ENCODE assay signal across 36 cellular contexts in the genomic region with DNA sequence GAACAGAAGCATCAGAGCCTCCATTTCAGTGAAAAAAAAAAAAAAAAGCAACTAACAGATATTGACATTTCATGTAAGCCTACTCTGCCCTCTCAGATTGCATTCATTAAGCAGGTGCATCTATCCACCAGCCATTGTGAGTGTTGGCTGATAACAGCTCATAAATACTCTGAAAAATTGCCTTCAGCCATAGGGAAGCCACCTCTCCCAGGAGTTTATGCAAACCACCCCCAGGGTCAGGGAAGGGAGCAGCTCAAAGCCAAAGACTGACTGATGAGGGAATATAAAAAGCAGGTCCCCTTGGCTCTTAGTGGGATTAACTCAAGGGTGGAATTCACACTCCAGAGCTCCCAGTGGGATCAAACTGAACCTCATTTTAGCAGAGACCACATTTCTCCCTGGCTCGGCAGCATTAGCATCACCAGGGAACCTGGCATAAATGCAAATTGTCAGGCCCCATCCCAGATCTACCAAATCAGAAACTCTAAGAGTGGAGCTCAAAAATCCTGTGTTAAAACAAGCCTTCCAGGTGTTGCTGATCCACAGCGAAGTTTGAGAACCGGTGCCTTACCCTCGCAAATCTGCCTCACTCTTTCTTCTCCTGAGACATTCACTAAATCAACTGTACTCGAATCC. TPM values are rescaled to one million over a fixed set of nuclear protein-coding genes. Genes with fewer than 3 reads are reported as not detected.
DNase-seq lines count a peak whose midpoint lies in the region; ATAC-seq, FAIRE-seq and TF ChIP-seq lines count a peak whose summit lies in the region.
"Had no signal": no experiment of that assay in that cellular context is flagged by ENCODE, and none has a peak within 500 bp of the region (broad histone marks: within the 10 kb centered on the region; RNA-seq: fewer than 3 reads in every experiment).

No MANE protein-coding gene starts in this region.

- H4K20me1 ChIP-seq in HepG2 (ENCODE audit: insufficient read depth, low read length) = peaks cover 4% of the 10 kb centered on the region

- H3K36me3 Mint-ChIP-seq in activated CD4-positive, alpha-beta T cell treated with anti-CD3 and anti-CD28 coated beads, Interleukin-2, amount 10 ng/mL, durations not matched to agents 7 days and 5 days (ENCODE audit: low read depth) = no peaks in the 10 kb centered on the region
- H3K36me3 Mint-ChIP-seq: activated naive CD4-positive, alpha-beta T cell treated with anti-CD3 and anti-CD28 coated beads, Interleukin-2, amount 10 ng/mL, durations not matched to agents 7 days and 5 days; immature natural killer cell; natural killer cell had no signal

- H3K27ac Mint-ChIP-seq in activated CD4-positive, alpha-beta T cell treated with anti-CD3 and anti-CD28 coated beads, Interleukin-2, amount 10 ng/mL, durations not matched to agents 7 days and 5 days = no peak overlapping the region
- H3K27ac Mint-ChIP-seq: activated CD4-positive, alpha-beta T cell treated with anti-CD3 and anti-CD28 coated beads for 36 hours; activated CD8-positive, alpha-beta T cell treated with anti-CD3 and anti-CD28 coated beads, Interleukin-2, amount 10 ng/mL, durations not matched to agents 7 days and 5 days; activated naive CD4-positive, alpha-beta T cell treated with anti-CD3 and anti-CD28 coated beads, Interleukin-2, amount 10 ng/mL, durations not matched to agents 7 days and 5 days; CD8-positive, alpha-beta memory T cell; dendritic cell treated with granulocyte-macrophage colony-stimulating factor and Interleukin-4, amounts not matched to agents 40 ng/mL and 50 ng/mL, for 4 days; endodermal cell; HFFc6; immature natural killer cell; natural killer cell had no signal

- peaks cover 19% of the 10 kb centered on the region for H3K27me3 Mint-ChIP-seq in activated CD4-positive, alpha-beta T cell treated with anti-CD3 and anti-CD28 coated beads, Interleukin-2, amount 10 ng/mL, durations not matched to agents 7 days and 5 days
- H3K27me3 Mint-ChIP-seq: activated CD4-positive, alpha-beta T cell treated with anti-CD3 and anti-CD28 coated beads for 36 hours had no signal

- no peaks in the 10 kb centered on the region for H3K27me3 ChIP-seq in HepG2 (ENCODE audit: control insufficient read depth in 1 of 2, insufficient read depth in 2 of 2, low read length in 2 of 2)
- no peaks in the 10 kb centered on the region for H3K27me3 ChIP-seq in right lobe of liver
- H3K27me3 ChIP-seq in dorsolateral prefrontal cortex = peaks cover 0 to 4% (median 0%) of the 10 kb centered on the region in 45 donors
- H3K27me3 ChIP-seq: thyroid gland, uterus had no signal

- no peak overlapping the region for H3K4me2 ChIP-seq in HepG2 (ENCODE audit: low read depth, low read length)

- no peaks in the 10 kb centered on the region for H3K9me3 Mint-ChIP-seq in activated CD4-positive, alpha-beta T cell treated with anti-CD3 and anti-CD28 coated beads, Interleukin-2, amount 10 ng/mL, durations not matched to agents 7 days and 5 days
- H3K9me3 Mint-ChIP-seq: activated naive CD4-positive, alpha-beta T cell treated with anti-CD3 and anti-CD28 coated beads, Interleukin-2, amount 10 ng/mL, durations not matched to agents 7 days and 5 days; CD8-positive, alpha-beta memory T cell; central memory CD8-positive, alpha-beta T cell; dendritic cell treated with granulocyte-macrophage colony-stimulating factor and Interleukin-4, amounts not matched to agents 40 ng/mL and 50 ng/mL, for 4 days; endodermal cell; HFFc6; immature natural killer cell; natural killer cell had no signal

- no peak overlapping the region for H3K4me3 ChIP-seq in HepG2 (replicated peaks in 1 of 3; ENCODE audit: insufficient read depth in 1 of 3, low read depth in 2 of 3, low read length in 3 of 3)
- no peak overlapping the region for H3K4me3 ChIP-seq in right lobe of liver
- no peak overlapping the region for H3K4me3 ChIP-seq in dorsolateral prefrontal cortex
- H3K4me3 ChIP-seq: adrenal gland, K562, prostate gland, thyroid gland, uterus had no signal

- H3K27ac ChIP-seq in HepG2 (ENCODE audit: extremely low read length, insufficient read depth, low read length) (no peak overlapping the region), right lobe of liver (no peak overlapping the region), dorsolateral prefrontal cortex (no peak overlapping the region)
- H3K27ac ChIP-seq: adrenal gland, prostate gland, thyroid gland, uterus had no signal

- CTCF ChIA-PET in HepG2 (lab: Yijun Ruan, JAX; ENCODE audit: low intra/inter-chr PET ratio, low total read pairs) = no interaction called here
- CTCF ChIA-PET in activated CD4-positive, alpha-beta T cell treated with anti-CD3 and anti-CD28 coated beads, Interleukin-2, amount 10 ng/mL, durations not matched to agents 7 days and 5 days (lab: Charles Lee) = no interaction called here

- TF ChIP-seq RAD21 in HepG2 (CRISPR knock-in tag; IDR thresholded peaks at IDR 0.05) = no peak

- TF ChIP-seq EP300 in HepG2 (IDR thresholded peaks at IDR 0.05; ENCODE audit: low read depth in 2 of 2, low read length in 2 of 2) = no peak
- no peak for TF ChIP-seq EP300 in HepG2 (CRISPR knock-in tag; IDR thresholded peaks at IDR 0.05; ENCODE audit: borderline replicate concordance)

- H3K4me1 Mint-ChIP-seq in activated CD4-positive, alpha-beta T cell treated with anti-CD3 and anti-CD28 coated beads, Interleukin-2, amount 10 ng/mL, durations not matched to agents 7 days and 5 days = no peaks in the 10 kb centered on the region
- H3K4me1 Mint-ChIP-seq: activated CD4-positive, alpha-beta T cell treated with anti-CD3 and anti-CD28 coated beads for 36 hours; activated naive CD4-positive, alpha-beta T cell treated with anti-CD3 and anti-CD28 coated beads, Interleukin-2, amount 10 ng/mL, durations not matched to agents 7 days and 5 days; CD8-positive, alpha-beta memory T cell; central memory CD8-positive, alpha-beta T cell; immature natural killer cell; natural killer cell had no signal

- peaks cover 53% of the 10 kb centered on the region for H3K4me1 ChIP-seq in HepG2 (ENCODE audit: insufficient read depth, low read length)
- H3K4me1 ChIP-seq in right lobe of liver = peaks cover 0 to 22% (median 0%) of the 10 kb centered on the region in 4 donors
- H3K4me1 ChIP-seq: adrenal gland, BE2C, prostate gland, thyroid gland, uterus had no signal

- ATAC-seq in HepG2 (no peak; the same call in 2 of the 3 replicates), right lobe of liver (no peak), HG03457 (IDR thresholded peaks at IDR 0.05; ENCODE audit: unreplicated experiment) (no peak)
- ATAC-seq: activated CD4-positive, alpha-beta T cell treated with anti-CD3 and anti-CD28 coated beads for 36 hours; activated CD8-positive, alpha-beta T cell treated with anti-CD3 and anti-CD28 coated beads, Interleukin-2, amount 10 ng/mL, durations not matched to agents 7 days and 5 days; K562; left colon; natural killer cell; Panc1 had no signal

- DNase-seq in HepG2 (ENCODE audit: low spot score) (no peak), right lobe of liver (no peak), NCI-H146 (lab: John Stamatoyannopoulos, UW) (peak; percentile 97), NCI-H69 (lab: John Stamatoyannopoulos, UW) (peak; percentile 47), dorsolateral prefrontal cortex (no peak)
- no peak for DNase-seq in activated CD4-positive, alpha-beta T cell treated with anti-CD3 and anti-CD28 coated beads, Interleukin-2, amount 10 ng/mL, durations not matched to agents 7 days and 5 days
- DNase-seq: activated CD4-positive, alpha-beta T cell treated with anti-CD3 and anti-CD28 coated beads for 36 hours; activated CD8-positive, alpha-beta T cell treated with anti-CD3 and anti-CD28 coated beads, Interleukin-2, amount 10 ng/mL, durations not matched to agents 7 days and 5 days; activated naive CD4-positive, alpha-beta T cell treated with anti-CD3 and anti-CD28 coated beads, Interleukin-2, amount 10 ng/mL, durations not matched to agents 7 days and 5 days; adrenal gland; BE2C; CD8-positive, alpha-beta memory T cell; DND-41; endodermal cell; HFFc6; immature natural killer cell; left colon; natural killer cell; NCI-H1048; NCI-H510A; nucleus accumbens; SHP77; stimulated activated CD4-positive, alpha-beta T cell treated with anti-CD3 and anti-CD28 coated beads, Interleukin-4, amount 100 ng/mL, for 1 hour; T-helper 2 cell; thyroid gland; uterus had no signal

- peaks cover 26 to 75% of the 10 kb centered on the region in 2 experiments for H3K36me3 ChIP-seq in HepG2 (replicated peaks in 1 of 2; ENCODE audit: control insufficient read depth in 1 of 2, insufficient read depth in 2 of 2, low read length in 2 of 2)
- peaks cover 0 to 91% (median 45%) of the 10 kb centered on the region in 4 donors for H3K36me3 ChIP-seq in right lobe of liver
- H3K36me3 ChIP-seq: adrenal gland, BE2C, prostate gland, thyroid gland, uterus had no signal

- TF ChIP-seq POLR2A in HepG2 (IDR thresholded peaks at IDR 0.05; ENCODE audit: insufficient read depth in 1 of 2, low read depth in 2 of 2, low read length in 2 of 2) (peak; percentile 35 to 52; a peak in 3 of 4 replicates), right lobe of liver (IDR thresholded peaks at IDR 0.05) (no peak)

- no peak overlapping the region for H2AFZ ChIP-seq in HepG2 (ENCODE audit: low read length)

- H3K9ac ChIP-seq in HepG2 (ENCODE audit: insufficient read depth, low read depth, low read length) = no peak overlapping the region

- no peaks in the 10 kb centered on the region for H3K9me3 ChIP-seq in HepG2 (ENCODE audit: low read length)
- H3K9me3 ChIP-seq in right lobe of liver = no peaks in the 10 kb centered on the region
- H3K9me3 ChIP-seq: adrenal gland, BE2C, prostate gland, thyroid gland, uterus had no signal

- peaks cover 2% of the 10 kb centered on the region for H3K79me2 ChIP-seq in HepG2 (ENCODE audit: insufficient read depth, low read length)

- in situ Hi-C loops in HepG2 (cut with HindIII; ENCODE audit: extremely low pct_ligation_motif_present, low pct_unique_long_range_greater_than_20kb) = no loop called here

- TF ChIP-seq CTCF in HepG2 (CRISPR knock-in tag; IDR thresholded peaks at IDR 0.05) = no peak
- no peak for TF ChIP-seq CTCF in right lobe of liver (IDR thresholded peaks at IDR 0.05)
- no peak for TF ChIP-seq CTCF in dorsolateral prefrontal cortex (IDR thresholded peaks at IDR 0.05 in 54 of 56, conservative IDR thresholded peaks at IDR 0.05 in 2 of 56; ENCODE audit: low read depth in 1 of 56, partially characterized antibody in 56 of 56)

- WGBS in HepG2 (ENCODE audit: low lambda C conversion rate) = over 99% methylated on average over 5 of the region's 5 CpGs
- WGBS in right lobe of liver (ENCODE audit: insufficient coverage, low coverage, low lambda C conversion rate, missing lambda C conversion rate) = 76% methylated on average over 4 of the region's 5 CpGs

- intact Hi-C loops in HepG2 (cut with micrococcal nuclease; ENCODE audit: unreplicated experiment) (no loop called here), right lobe of liver (cut with DNase I) (no loop called here), dorsolateral prefrontal cortex (cut with DNase I) (no loop called here)

- H3K4me3 Mint-ChIP-seq in activated CD4-positive, alpha-beta T cell treated with anti-CD3 and anti-CD28 coated beads, Interleukin-2, amount 10 ng/mL, durations not matched to agents 7 days and 5 days = no peak overlapping the region
- H3K4me3 Mint-ChIP-seq: activated CD4-positive, alpha-beta T cell treated with anti-CD3 and anti-CD28 coated beads for 36 hours; activated CD8-positive, alpha-beta T cell treated with anti-CD3 and anti-CD28 coated beads, Interleukin-2, amount 10 ng/mL, durations not matched to agents 7 days and 5 days; activated naive CD4-positive, alpha-beta T cell treated with anti-CD3 and anti-CD28 coated beads, Interleukin-2, amount 10 ng/mL, durations not matched to agents 7 days and 5 days; CD8-positive, alpha-beta memory T cell; central memory CD8-positive, alpha-beta T cell; dendritic cell treated with granulocyte-macrophage colony-stimulating factor and Interleukin-4, amounts not matched to agents 40 ng/mL and 50 ng/mL, for 4 days; endodermal cell; HFFc6; immature natural killer cell; natural killer cell had no signal

- no TSS peak for BruUV-seq in HepG2 (replicated peaks; lab: Mats Ljungman, UMichigan)

- POLR2A ChIA-PET in HepG2 (lab: Yijun Ruan, JAX) = interaction anchor here (1.2 kb wide), 1 partner anchor 8 kb away, joined by 3 read pairs; no protein-coding TSS in a partner anchor
- POLR2A ChIA-PET in activated CD4-positive, alpha-beta T cell treated with anti-CD3 and anti-CD28 coated beads, Interleukin-2, amount 10 ng/mL, durations not matched to agents 7 days and 5 days (lab: Charles Lee) = no interaction called here

- FAIRE-seq in HepG2 (lab: Jason Lieb, UNC) = no peak
- FAIRE-seq: HTR-8/SVneo, K562 had no signal

RNA-seq across cellular contexts. Expression of a gene that starts 14.2 kb away (rescaled TPM):
- 2,482 and 4,846 TPM in 2 replicates for total RNA-seq in HepG2 (2016; rRNA removed; fragmentation: Illumina TruSeq; extraction: Trizol)
- 1,150 and 1,183 TPM in 2 replicates for total RNA-seq in HepG2 (2016; cell fraction: cytosol; rRNA removed; fragmentation: Illumina TruSeq; extraction: Trizol; ENCODE audit: low read depth)
- 2,465 and 4,724 TPM in 2 replicates for total RNA-seq in HepG2 (2016; cell fraction: insoluble cytoplasmic fraction; rRNA removed; fragmentation: Illumina TruSeq; extraction: Trizol)
- total RNA-seq in HepG2 (2016; cell fraction: membrane; rRNA removed; fragmentation: Illumina TruSeq; extraction: Trizol) = 1,158 and 1,221 TPM in 2 replicates
- 3,038 and 3,639 TPM in 2 replicates for total RNA-seq in HepG2 (2016; cell fraction: nucleus; rRNA removed; fragmentation: Illumina TruSeq; extraction: Trizol)
- polyA plus RNA-seq in HepG2 (2011; rRNA removed) = 5,538 and 5,748 TPM in 2 replicates
- polyA plus RNA-seq in HepG2 (2011; cell fraction: cytosol; rRNA removed) = 2,927 and 4,844 TPM in 2 replicates
- polyA plus RNA-seq in HepG2 (2011; cell fraction: nucleus; rRNA removed) = 1,326 and 1,783 TPM in 2 replicates
- 3,089 and 3,460 TPM in 2 replicates for polyA plus RNA-seq in HepG2 (2012)
- polyA plus RNA-seq in HepG2 (2016; cell fraction: cytosol; fragmentation: Illumina TruSeq; extraction: Trizol; ENCODE audit: low read depth) = 1,295 and 1,314 TPM in 2 replicates
- polyA plus RNA-seq in HepG2 (2016; cell fraction: insoluble cytoplasmic fraction; fragmentation: Illumina TruSeq; extraction: Trizol; ENCODE audit: low read depth) = 2,481 and 2,611 TPM in 2 replicates
- 1,085 and 1,169 TPM in 2 replicates for polyA plus RNA-seq in HepG2 (2016; cell fraction: membrane; fragmentation: Illumina TruSeq; extraction: Trizol; ENCODE audit: low read depth)
- polyA plus RNA-seq in HepG2 (2016; cell fraction: nucleus; fragmentation: Illumina TruSeq; extraction: Trizol; ENCODE audit: insufficient read depth, low read depth) = 4,801 and 5,262 TPM in 2 replicates
- 0.80 and 1,354 TPM in 2 replicates for polyA minus RNA-seq in HepG2 (2011; rRNA and poly(A)+ RNA removed; ENCODE audit: low replicate concordance)
- polyA minus RNA-seq in HepG2 (2011; cell fraction: cytosol; rRNA and poly(A)+ RNA removed) = 959 and 1,296 TPM in 2 replicates
- polyA minus RNA-seq in HepG2 (2011; cell fraction: nucleus; rRNA and poly(A)+ RNA removed) = 534 and 903 TPM in 2 replicates
- 1,000 to 10,000 TPM; 3,186 to 7,027 (median 4,523) TPM for total RNA-seq in right lobe of liver
- total RNA-seq in activated CD4-positive, alpha-beta T cell treated with anti-CD3 and anti-CD28 coated beads, Interleukin-2, amount 10 ng/mL, durations not matched to agents 7 days and 5 days = not detected
- not detected for total RNA-seq in dorsolateral prefrontal cortex
- total RNA-seq: activated CD4-positive, alpha-beta T cell treated with anti-CD3 and anti-CD28 coated beads for 36 hours; activated CD8-positive, alpha-beta T cell treated with anti-CD3 and anti-CD28 coated beads, Interleukin-2, amount 10 ng/mL, durations not matched to agents 7 days and 5 days; CD8-positive, alpha-beta memory T cell; endodermal cell; HFFc6; lung microvascular endothelial cell; mononuclear cell; natural killer cell; prostate gland; thyroid gland had no signal
- polyA plus RNA-seq: CD8-positive, alpha-beta memory T cell; esophagus; immature natural killer cell; K562 had no signal

RNA-seq across cellular contexts. Expression of a gene that starts 23.1 kb away (rescaled TPM):
- total RNA-seq in HepG2 (2016; rRNA removed; fragmentation: Illumina TruSeq; extraction: Trizol) (2.7 and 3.4 TPM in 2 replicates), right lobe of liver (1 to 10 TPM; 2.2 to 4.6 (median 3.9) TPM), dorsolateral prefrontal cortex (10 to 100 TPM; 16.4 to 52.9 (median 30.2) TPM)
- total RNA-seq in HepG2 (2016; cell fraction: cytosol; rRNA removed; fragmentation: Illumina TruSeq; extraction: Trizol; ENCODE audit: low read depth) = 3.5 and 4.8 TPM in 2 replicates
- total RNA-seq in HepG2 (2016; cell fraction: insoluble cytoplasmic fraction; rRNA removed; fragmentation: Illumina TruSeq; extraction: Trizol) = 1.9 and 2.3 TPM in 2 replicates
- total RNA-seq in HepG2 (2016; cell fraction: membrane; rRNA removed; fragmentation: Illumina TruSeq; extraction: Trizol) = 2.1 and 2.2 TPM in 2 replicates
- total RNA-seq in HepG2 (2016; cell fraction: nucleus; rRNA removed; fragmentation: Illumina TruSeq; extraction: Trizol) = 5.8 TPM in 2 replicates
- polyA plus RNA-seq in HepG2 (2011; rRNA removed) = 1.1 and 1.2 TPM in 2 replicates
- 1.0 and 1.1 TPM in 2 replicates for polyA plus RNA-seq in HepG2 (2011; cell fraction: cytosol; rRNA removed)
- polyA plus RNA-seq in HepG2 (2011; cell fraction: nucleus; rRNA removed) = 0.85 and 2.0 TPM in 2 replicates
- 2.5 and 3.1 TPM in 2 replicates for polyA plus RNA-seq in HepG2 (2012)
- 0.72 TPM in 2 replicates for polyA plus RNA-seq in HepG2 (2016; cell fraction: cytosol; fragmentation: Illumina TruSeq; extraction: Trizol; ENCODE audit: low read depth)
- polyA plus RNA-seq in HepG2 (2016; cell fraction: insoluble cytoplasmic fraction; fragmentation: Illumina TruSeq; extraction: Trizol; ENCODE audit: low read depth) = 2.2 and 2.8 TPM in 2 replicates
- polyA plus RNA-seq in HepG2 (2016; cell fraction: membrane; fragmentation: Illumina TruSeq; extraction: Trizol; ENCODE audit: low read depth) = 0.88 and 0.91 TPM in 2 replicates
- 2.9 and 3.7 TPM in 2 replicates for polyA plus RNA-seq in HepG2 (2016; cell fraction: nucleus; fragmentation: Illumina TruSeq; extraction: Trizol; ENCODE audit: insufficient read depth, low read depth)
- 0.40 and 1.5 TPM in 2 replicates for polyA minus RNA-seq in HepG2 (2011; rRNA and poly(A)+ RNA removed; ENCODE audit: low replicate concordance)
- 1.1 and 2.5 TPM in 2 replicates for polyA minus RNA-seq in HepG2 (2011; cell fraction: cytosol; rRNA and poly(A)+ RNA removed)
- polyA minus RNA-seq in HepG2 (2011; cell fraction: nucleus; rRNA and poly(A)+ RNA removed) = 11.3 and 12.9 TPM in 2 replicates
- total RNA-seq in activated CD4-positive, alpha-beta T cell treated with anti-CD3 and anti-CD28 coated beads, Interleukin-2, amount 10 ng/mL, durations not matched to agents 7 days and 5 days = 1 to 10 TPM; 4.0 to 4.2 TPM
- total RNA-seq: K562 had no signal

Comparison
In these comparisons a context has a peak if more than half of its experiments do, and no peak if none do; other contexts are left out.
1. DNase-seq: peak in NCI-H146 (single experiment) and NCI-H69 (single experiment); none in HepG2 (single experiment), right lobe of liver (0 of 3), activated CD4-positive, alpha-beta T cell treated with anti-CD3 and anti-CD28 coated beads, Interleukin-2, amount 10 ng/mL, durations not matched to agents 7 days and 5 days (single experiment) and dorsolateral prefrontal cortex (0 of 10).
2. RNA of a gene that starts 14.2 kb away (total RNA-seq): 1,150 to 4,846 TPM in HepG2 and 3,186 to 7,027 TPM in right lobe of liver; not detected in activated CD4-positive, alpha-beta T cell treated with anti-CD3 and anti-CD28 coated beads, Interleukin-2, amount 10 ng/mL, durations not matched to agents 7 days and 5 days and not detected in dorsolateral prefrontal cortex; every median in the first group is over 100 times any median in the second.